ENCODE assay signal across 12 cellular contexts in the genomic region with DNA sequence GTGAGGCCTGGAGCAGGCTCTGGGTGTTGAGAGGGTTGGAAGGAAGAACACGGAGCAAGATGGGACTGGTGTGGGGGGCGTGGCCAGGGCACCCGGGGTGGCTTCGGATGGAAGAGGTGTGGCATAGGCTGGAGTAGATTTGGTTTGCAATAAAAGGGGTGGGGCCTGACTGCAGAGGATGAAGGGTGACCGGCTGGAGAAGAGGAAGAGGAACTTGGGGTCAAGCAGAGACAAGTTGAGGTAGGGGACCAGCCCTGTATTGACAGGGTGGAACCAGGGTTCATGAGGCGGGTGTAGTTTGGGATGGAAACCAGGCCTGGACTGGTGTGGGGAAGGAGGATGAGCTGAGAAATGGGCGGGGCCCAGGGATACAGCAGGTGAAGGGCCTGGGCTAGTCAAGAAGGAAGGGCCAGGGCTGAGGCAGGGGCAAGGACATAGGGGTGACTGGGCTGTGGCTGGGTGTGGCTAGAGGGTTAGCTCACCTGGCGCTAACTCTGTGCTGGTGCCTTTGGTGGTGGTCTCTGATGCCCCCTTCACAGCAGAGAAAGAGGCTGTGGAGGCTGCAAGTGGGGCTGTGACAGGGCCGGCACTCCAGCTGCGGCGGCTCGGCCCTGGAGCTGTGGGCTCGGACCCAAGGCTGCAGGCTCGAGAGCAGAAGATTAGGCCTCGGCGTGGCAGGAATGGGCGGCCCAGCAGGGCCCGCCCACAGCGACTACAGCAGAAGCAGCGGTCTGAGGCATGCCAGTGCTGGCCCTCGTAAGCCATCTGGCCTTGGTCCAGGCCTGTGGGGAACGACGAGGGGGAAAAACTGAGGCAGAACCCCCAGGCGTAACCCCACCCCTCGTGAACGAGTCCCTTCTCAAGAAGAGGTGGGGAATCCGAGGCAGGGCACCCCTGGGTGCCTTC. TPM values are rescaled to one million over a fixed set of nuclear protein-coding genes. Genes with fewer than 3 reads are reported as not detected.
DNase-seq lines count a peak whose midpoint lies in the region; ATAC-seq and TF ChIP-seq lines count a peak whose summit lies in the region.
"Had no signal": no experiment of that assay in that cellular context is flagged by ENCODE, and none has a peak within 500 bp of the region (broad histone marks: within the 10 kb centered on the region; RNA-seq: fewer than 3 reads in every experiment).

No MANE protein-coding gene starts in this region.

- no peak overlapping the region for H3K27ac ChIP-seq in right cardiac atrium (ENCODE audit: low read length)
- H3K27ac ChIP-seq in suprapubic skin, result peak overlapping the region; percentile 59
- H3K27ac ChIP-seq: KMS-11 had no signal

- H3K36me3 Mint-ChIP-seq in nephron progenitor cell (ENCODE audit: low read depth), result peaks cover 40% of the 10 kb centered on the region
- H3K36me3 Mint-ChIP-seq in type B pancreatic cell, result no peaks in the 10 kb centered on the region

- H3K36me3 ChIP-seq in suprapubic skin, result peaks cover 25% of the 10 kb centered on the region

- H3K4me1 Mint-ChIP-seq in nephron progenitor cell, result peaks cover 7% of the 10 kb centered on the region
- no peaks in the 10 kb centered on the region for H3K4me1 Mint-ChIP-seq in type B pancreatic cell (ENCODE audit: unreplicated experiment)

- no peak overlapping the region for H3K4me3 Mint-ChIP-seq in nephron progenitor cell
- H3K4me3 Mint-ChIP-seq in type B pancreatic cell, result no peak overlapping the region

- no peak for TF ChIP-seq EP300 in suprapubic skin (IDR thresholded peaks at IDR 0.05)

- H3K4me3 ChIP-seq in right cardiac atrium (ENCODE audit: low read length), result no peak overlapping the region
- no peak overlapping the region for H3K4me3 ChIP-seq in suprapubic skin

- peak in 1 of 2 donors; percentile 23 for ATAC-seq in right cardiac atrium

- peak; percentile 50 for DNase-seq in SIG-M5 treated with dmso at 0.1 percent for 504 hours (lab: John Stamatoyannopoulos, UW; ENCODE audit: unreplicated experiment)
- DNase-seq in SIG-M5 (lab: John Stamatoyannopoulos, UW), result no peak
- DNase-seq in UCSD-AML1 (lab: John Stamatoyannopoulos, UW; ENCODE audit: unreplicated experiment), result peak; percentile 61
- DNase-seq in right cardiac atrium, result peak in 2 of 3 donors; percentile 75
- DNase-seq in suprapubic skin (ENCODE audit: low spot score in 2 of 2), result peak in 1 of 2 donors; percentile 68
- DNase-seq in stimulated activated CD4-positive, alpha-beta T cell treated with anti-CD3 and anti-CD28 coated beads, Interleukin-1b, Interleukin-23, amount 100 ng/mL, for 48 hours, result no peak
- DNase-seq in nephron progenitor cell, result no peak
- DNase-seq in type B pancreatic cell (ENCODE audit: extremely low spot score, unreplicated experiment), result no peak
- DNase-seq: activated gamma-delta T cell; effector CD8-positive, alpha-beta T cell; NCI-H524 treated with DMSO at 0.1 percent for 48 hours had no signal

- 57% methylated on average over 27 of the region's 27 CpGs for WGBS in right cardiac atrium
- 44% methylated on average over 17 of the region's 27 CpGs for WGBS in suprapubic skin

- no peak overlapping the region for H3K27ac Mint-ChIP-seq in nephron progenitor cell
- H3K27ac Mint-ChIP-seq in type B pancreatic cell, result no peak overlapping the region

- TF ChIP-seq CTCF in suprapubic skin (IDR thresholded peaks at IDR 0.05), result no peak
- TF ChIP-seq CTCF in nephron progenitor cell (IDR thresholded peaks at IDR 0.05), result no peak
- TF ChIP-seq CTCF in type B pancreatic cell (conservative IDR thresholded peaks at IDR 0.05), result no peak

- H3K27me3 Mint-ChIP-seq in nephron progenitor cell (ENCODE audit: low read depth, poor library complexity) (peaks cover 22% of the 10 kb centered on the region), type B pancreatic cell (peaks cover 14% of the 10 kb centered on the region)

- H3K27me3 ChIP-seq in right cardiac atrium (ENCODE audit: control insufficient read depth, insufficient read depth) (no peaks in the 10 kb centered on the region), suprapubic skin (no peaks in the 10 kb centered on the region)

- intact Hi-C loops in right cardiac atrium (cut with DNase I), result no loop called here

- peaks cover 4% of the 10 kb centered on the region for H3K4me1 ChIP-seq in right cardiac atrium (ENCODE audit: control insufficient read depth, insufficient read depth, low read length)
- H3K4me1 ChIP-seq in suprapubic skin, result peaks cover 30% of the 10 kb centered on the region

- H3K9me3 Mint-ChIP-seq in nephron progenitor cell, result peaks cover 58% of the 10 kb centered on the region
- no peaks in the 10 kb centered on the region for H3K9me3 Mint-ChIP-seq in type B pancreatic cell

- no peak for TF ChIP-seq POLR2A in suprapubic skin (IDR thresholded peaks at IDR 0.05)

- H3K9me3 ChIP-seq in right cardiac atrium (ENCODE audit: control insufficient read depth, low read length), result no peaks in the 10 kb centered on the region
- H3K9me3 ChIP-seq in suprapubic skin, result no peaks in the 10 kb centered on the region

RNA-seq across cellular contexts. Expression of gene PLP2, which starts 5.0 kb away (rescaled TPM):
- 10 to 100 TPM; 83.0 to 96.4 (median 87.0) TPM for total RNA-seq in right cardiac atrium
- 89.0 TPM for polyA plus RNA-seq in right cardiac atrium
- 100 to 1,000 TPM; 159 to 250 (median 205) TPM for total RNA-seq in suprapubic skin
- 25.7 and 28.2 TPM in 2 replicates for total RNA-seq in type B pancreatic cell (ENCODE audit: low replicate concordance)

RNA-seq across cellular contexts. Expression of gene PRICKLE3, which starts 9.5 kb away (rescaled TPM):
- total RNA-seq in right cardiac atrium (10 to 100 TPM in 3 of 4 donors, 1 to 10 TPM in 1; 9.0 to 12.1 (median 11.0) TPM), suprapubic skin (10 to 100 TPM; 20.8 to 47.9 (median 31.1) TPM), type B pancreatic cell (ENCODE audit: low replicate concordance) (8.7 and 13.2 TPM in 2 replicates)
- polyA plus RNA-seq in right cardiac atrium, result 8.5 TPM

RNA-seq across cellular contexts. Expression of gene MAGIX, which starts 14.1 kb away (rescaled TPM):
- total RNA-seq in right cardiac atrium, result 10 to 100 TPM in 3 of 4 donors, 1 to 10 TPM in 1; 9.0 to 16.6 (median 15.4) TPM
- polyA plus RNA-seq in right cardiac atrium, result 16.5 TPM
- total RNA-seq in suprapubic skin, result 10 to 100 TPM in 2 of 4 donors, 1 to 10 TPM in 2; 4.9 to 14.9 (median 9.0) TPM
- total RNA-seq in type B pancreatic cell (ENCODE audit: low replicate concordance), result 4.8 and 7.0 TPM in 2 replicates

RNA-seq across cellular contexts. Expression of gene SYP, which starts 23.3 kb away (rescaled TPM):
- total RNA-seq in right cardiac atrium (1 to 10 TPM; 2.1 to 3.1 (median 2.4) TPM), suprapubic skin (1 to 10 TPM in 2 of 4 donors, under 1 TPM in 1, not detected in 1; 0.30 to 1.6 (median 1.3) TPM), type B pancreatic cell (ENCODE audit: low replicate concordance) (13.6 and 14.8 TPM in 2 replicates)
- polyA plus RNA-seq in right cardiac atrium, result 3.0 TPM

RNA-seq across cellular contexts. Expression of gene GPKOW, which starts 53.1 kb away (rescaled TPM):
- total RNA-seq in right cardiac atrium, result 10 to 100 TPM; 17.4 to 20.1 (median 18.1) TPM
- polyA plus RNA-seq in right cardiac atrium, result 14.2 TPM
- total RNA-seq in suprapubic skin, result 10 to 100 TPM; 27.7 to 31.7 (median 28.9) TPM
- total RNA-seq in type B pancreatic cell (ENCODE audit: low replicate concordance), result 16.4 and 17.8 TPM in 2 replicates

Comparison
In these comparisons a context has a peak if more than half of its experiments do, and no peak if none do; other contexts are left out.
1. DNase-seq: peak in SIG-M5 treated with dmso at 0.1 percent for 504 hours (single experiment), UCSD-AML1 (single experiment) and right cardiac atrium (2 of 3); none in SIG-M5 (single experiment), stimulated activated CD4-positive, alpha-beta T cell treated with anti-CD3 and anti-CD28 coated beads, Interleukin-1b, Interleukin-23, amount 100 ng/mL, for 48 hours (single experiment), nephron progenitor cell (single experiment) and type B pancreatic cell (single experiment).